In genomic region chr14:52015411-52016030, GRCh38 we compare ENCODE assay signal across 8 cellular contexts. TPM values are rescaled to one million over a fixed set of nuclear protein-coding genes. Genes with fewer than 3 reads are reported as not detected.
DNase-seq lines count a peak whose midpoint lies in the region; ATAC-seq and TF ChIP-seq lines count a peak whose summit lies in the region.

No MANE protein-coding gene starts in this region.

- H3K4me3 Mint-ChIP-seq in glutamatergic neuron (ENCODE audit: unreplicated experiment) (peak overlapping the region; percentile 47), T-helper 17 cell (no peak overlapping the region)

- no peak for TF ChIP-seq CTCF in glutamatergic neuron (IDR thresholded peaks at IDR 0.05; ENCODE audit: partially characterized antibody, unreplicated experiment)

- H3K4me1 ChIP-seq in stomach smooth muscle (ENCODE audit: control insufficient read depth, insufficient read depth, low read length), result peaks cover 20% of the 10 kb centered on the region
- no peaks in the 10 kb centered on the region for H3K4me1 ChIP-seq in effector memory CD4-positive, alpha-beta T cell (ENCODE audit: control insufficient read depth, insufficient read depth, low read length, poor library complexity, severe bottlenecking)

- H3K27me3 ChIP-seq in stomach smooth muscle (ENCODE audit: control insufficient read depth in 1 of 2, insufficient read depth in 2 of 2, low read length in 2 of 2), result no peaks in the 10 kb centered on the region
- no peaks in the 10 kb centered on the region for H3K27me3 ChIP-seq in effector memory CD4-positive, alpha-beta T cell (replicated peaks; ENCODE audit: control insufficient read depth, insufficient read depth, low read length, poor library complexity, severe bottlenecking)

- H3K4me3 ChIP-seq in stomach smooth muscle (ENCODE audit: low read length in 2 of 2), result no peak overlapping the region
- no peak overlapping the region for H3K4me3 ChIP-seq in effector memory CD4-positive, alpha-beta T cell (ENCODE audit: insufficient read depth, low read depth, low read length, poor library complexity, severe bottlenecking)

- H3K9me3 Mint-ChIP-seq in glutamatergic neuron (ENCODE audit: unreplicated experiment), result peaks cover 10% of the 10 kb centered on the region

- H3K36me3 Mint-ChIP-seq in glutamatergic neuron (ENCODE audit: unreplicated experiment) (peaks cover 5% of the 10 kb centered on the region), T-helper 17 cell (ENCODE audit: low read depth) (peaks cover 7% of the 10 kb centered on the region)

- H3K9me3 ChIP-seq in stomach smooth muscle (ENCODE audit: control insufficient read depth in 2 of 2, low read length in 2 of 2) (no peaks in the 10 kb centered on the region), T-helper 17 cell (ENCODE audit: control insufficient read depth, low read length, poor library complexity, severe bottlenecking) (no peaks in the 10 kb centered on the region)
- H3K9me3 ChIP-seq in effector memory CD4-positive, alpha-beta T cell (ENCODE audit: control insufficient read depth, low read length), result no peaks in the 10 kb centered on the region

- H3K27ac Mint-ChIP-seq in glutamatergic neuron (ENCODE audit: unreplicated experiment) (peak overlapping the region; percentile 80), T-helper 17 cell (no peak overlapping the region)

- peak overlapping the region; percentile 24 for H3K27ac ChIP-seq in stomach smooth muscle (ENCODE audit: low read length)
- no peak overlapping the region for H3K27ac ChIP-seq in effector memory CD4-positive, alpha-beta T cell (ENCODE audit: insufficient read depth, low read length, poor library complexity, severe bottlenecking)

- DNase-seq in NCI-H2171 treated with DMSO at 0.1 percent for 48 hours (lab: John Stamatoyannopoulos, UW) (peak; percentile 18), NCI-H2171 (lab: John Stamatoyannopoulos, UW) (no peak), SK-MEL-5 (ENCODE audit: low read depth, low spot score) (peak; percentile 67), glutamatergic neuron (peak; percentile 34), T-helper 17 cell (no peak)
- DNase-seq in effector memory CD4-positive, alpha-beta T cell, result no peak

- ATAC-seq in T-helper 17 cell (no peak), GM21515 (IDR thresholded peaks at IDR 0.05; ENCODE audit: unreplicated experiment) (no peak)

- H3K4me1 Mint-ChIP-seq in glutamatergic neuron (ENCODE audit: low read depth, unreplicated experiment) (peaks cover 44% of the 10 kb centered on the region), T-helper 17 cell (peaks cover 9% of the 10 kb centered on the region)

- peaks cover 68 to 78% of the 10 kb centered on the region in 2 donors for H3K36me3 ChIP-seq in stomach smooth muscle (ENCODE audit: control insufficient read depth in 2 of 2, insufficient read depth in 2 of 2, low read length in 2 of 2)
- peaks cover 10% of the 10 kb centered on the region for H3K36me3 ChIP-seq in effector memory CD4-positive, alpha-beta T cell (ENCODE audit: control insufficient read depth, insufficient read depth, low read length)

- H3K9ac ChIP-seq in stomach smooth muscle (ENCODE audit: low read length in 2 of 2), result no peak overlapping the region

- in situ Hi-C loops in SK-MEL-5 (cut with HindIII; ENCODE audit: low pct_unique_long_range_greater_than_20kb, low sequenced_read_pairs), result no loop called here

- H3K27me3 Mint-ChIP-seq in glutamatergic neuron (ENCODE audit: unreplicated experiment) (peaks cover 8% of the 10 kb centered on the region), T-helper 17 cell (peaks cover 8% of the 10 kb centered on the region)

RNA-seq across cellular contexts. Expression of gene RTRAF, which starts 26.2 kb away (rescaled TPM):
- 287 and 310 TPM in 2 replicates for total RNA-seq in SK-MEL-5 (2014; rRNA removed; shearing (Covaris generic))
- polyA plus RNA-seq in SK-MEL-5 (2015; cell fraction: cytosol; rRNA removed), result 107 and 117 TPM in 2 replicates
- 34.6 and 44.4 TPM in 2 replicates for polyA plus RNA-seq in SK-MEL-5 (2015; cell fraction: nucleus; rRNA removed)
- 178 TPM for total RNA-seq in glutamatergic neuron (ENCODE audit: unreplicated experiment)
- total RNA-seq in T-helper 17 cell, result 100 to 1,000 TPM; 123 to 135 TPM

RNA-seq across cellular contexts. Expression of gene NID2, which starts 53.3 kb away (rescaled TPM):
- total RNA-seq in SK-MEL-5 (2014; rRNA removed; shearing (Covaris generic)), result not detected in 2 replicates
- not detected in 2 replicates for polyA plus RNA-seq in SK-MEL-5 (2015; cell fraction: cytosol; rRNA removed)
- polyA plus RNA-seq in SK-MEL-5 (2015; cell fraction: nucleus; rRNA removed), result not detected in 2 replicates
- total RNA-seq in glutamatergic neuron (ENCODE audit: unreplicated experiment) (2.6 TPM), T-helper 17 cell (1 to 10 TPM in 1 of 2 donors, under 1 TPM in 1; 0.62 to 2.2 TPM)

Comparison
In these comparisons a context has a peak if more than half of its experiments do, and no peak if none do; other contexts are left out.
1. DNase-seq: peak in NCI-H2171 treated with DMSO at 0.1 percent for 48 hours (single experiment), SK-MEL-5 (single experiment) and glutamatergic neuron (single experiment); none in NCI-H2171 (single experiment), effector memory CD4-positive, alpha-beta T cell (0 of 3) and T-helper 17 cell (0 of 3).